8 cellular contexts compared by ENCODE assay signal in genomic region chr21:44939532-44940115, GRCh38. TPM values are rescaled to one million over a fixed set of nuclear protein-coding genes. Genes with fewer than 3 reads are reported as not detected.
DNase-seq lines count a peak whose midpoint lies in the region; ATAC-seq and TF ChIP-seq lines count a peak whose summit lies in the region.

A gene with protein sequence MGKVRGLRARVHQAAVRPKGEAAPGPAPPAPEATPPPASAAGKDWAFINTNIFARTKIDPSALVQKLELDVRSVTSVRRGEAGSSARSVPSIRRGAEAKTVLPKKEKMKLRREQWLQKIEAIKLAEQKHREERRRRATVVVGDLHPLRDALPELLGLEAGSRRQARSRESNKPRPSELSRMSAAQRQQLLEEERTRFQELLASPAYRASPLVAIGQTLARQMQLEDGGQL (plus strand): TSS chr21:44940029. CDS start chr21:44940058, 29 bp downstream.

- H3K4me1 ChIP-seq in OCI-LY3 (ENCODE audit: low read length) = peaks cover 37% of the 10 kb centered on the region
- H3K4me1 ChIP-seq in mononuclear cell (ENCODE audit: insufficient read depth, low read length) = peaks cover 30% of the 10 kb centered on the region

- H3K9ac ChIP-seq in OCI-LY3 (ENCODE audit: low read length) = peak within 1 kb of the TSS; percentile 89

- peaks cover 50% of the 10 kb centered on the region for H3K79me2 ChIP-seq in OCI-LY3 (ENCODE audit: low read length)

- peak within 1 kb of the TSS; percentile 37; the same call in 1 of the 2 replicates for H3K27ac ChIP-seq in OCI-LY3 (ENCODE audit: low read length)

- H3K4me3 ChIP-seq in OCI-LY3 (ENCODE audit: low read length) = peak within 1 kb of the TSS; percentile 94
- peak within 1 kb of the TSS; percentile 67 for H3K4me3 ChIP-seq in mononuclear cell (ENCODE audit: low read length)

- peak; percentile 68 for ATAC-seq in GM19328 (IDR thresholded peaks at IDR 0.05; ENCODE audit: unreplicated experiment)

- no peaks in the 10 kb centered on the region for H3K9me3 ChIP-seq in OCI-LY3 (ENCODE audit: insufficient read depth, low read length)
- no peaks in the 10 kb centered on the region for H3K9me3 ChIP-seq in mononuclear cell (ENCODE audit: low read depth, low read length)

- peaks cover 26% of the 10 kb centered on the region for H4K20me1 ChIP-seq in OCI-LY3 (ENCODE audit: insufficient read depth, low read length)

- no peak for TF ChIP-seq CTCF in OCI-LY3 (IDR thresholded peaks at IDR 0.05; ENCODE audit: low read depth, low read length)

- H3K27me3 ChIP-seq in OCI-LY3 (ENCODE audit: low read depth, low read length) (no peaks in the 10 kb centered on the region), mononuclear cell (ENCODE audit: insufficient read depth, low read length) (no peaks in the 10 kb centered on the region)

- DNase-seq in C1 segment of cervical spinal cord (lab: John Stamatoyannopoulos, UW) = peak in 8 of 14 donors; percentile 21 to 80 (median 63)
- DNase-seq in HPDE6-E6E7 (ENCODE audit: extremely low spot score) = peak; percentile 83
- DNase-seq in activated CD8-positive, alpha-beta memory T cell treated with anti-CD3 and anti-CD28 coated beads, Interleukin-2, amount 50 U/mL, for 48 hours = peak; percentile 92
- peak; percentile 94 for DNase-seq in epidermal melanocyte (ENCODE audit: insufficient read length, low spot score)
- DNase-seq in stimulated activated CD8-positive, alpha-beta memory T cell treated with anti-CD3 and anti-CD28 coated beads, Interleukin-2, amount 100 ng/mL, for 48 hours (ENCODE audit: low read depth in 2 of 2) = peak; percentile 74 to 77

- peak within 1 kb of the TSS; percentile 86 for H2AFZ ChIP-seq in OCI-LY3 (ENCODE audit: low read depth, low read length)

- H3K4me2 ChIP-seq in OCI-LY3 (ENCODE audit: low read length) = peak within 1 kb of the TSS; percentile 95

- peaks cover 13% of the 10 kb centered on the region for H3K36me3 ChIP-seq in OCI-LY3 (replicated peaks; ENCODE audit: low read depth, low read length)

RNA-seq across cellular contexts. Expression of the gene that starts here (rescaled TPM):
- total RNA-seq in mononuclear cell = 5.2 TPM

Comparison
In these comparisons a context has a peak if more than half of its experiments do, and no peak if none do; other contexts are left out.
1. Peak in every context shown above with its lines: DNase-seq, ATAC-seq, H3K4me3 ChIP-seq and H3K27ac ChIP-seq.